Comparison of ENCODE assay signal across 8 cellular contexts in genomic region chr2:80238692-80239469, GRCh38.
DNase-seq lines count a peak whose midpoint lies in the region; ATAC-seq, FAIRE-seq and TF ChIP-seq lines count a peak whose summit lies in the region.

No MANE protein-coding gene starts in this region.

- no peak for TF ChIP-seq EP300 in neural cell (conservative IDR thresholded peaks at IDR 0.05; ENCODE audit: poor library complexity, severe bottlenecking)

- TF ChIP-seq CTCF in 22Rv1 (IDR thresholded peaks at IDR 0.05) (peak; percentile 88), endodermal cell (conservative IDR thresholded peaks at IDR 0.05) (peak; percentile 90), neural cell (IDR thresholded peaks at IDR 0.05; ENCODE audit: poor library complexity, severe bottlenecking) (peak; percentile 64)

- TF ChIP-seq RAD21 in neural cell (conservative IDR thresholded peaks at IDR 0.05): no peak

- H3K36me3 ChIP-seq in endodermal cell (ENCODE audit: control insufficient read depth, insufficient read depth, low read length): no peaks in the 10 kb centered on the region
- no peaks in the 10 kb centered on the region for H3K36me3 ChIP-seq in neural cell (ENCODE audit: insufficient read depth, low read length)

- no peaks in the 10 kb centered on the region for H4K20me1 ChIP-seq in neural cell (ENCODE audit: insufficient read depth)

- 55 to 66% methylated on average over 5 to 11 of the region's 11 CpGs for WGBS in endodermal cell (ENCODE audit: insufficient coverage in 1 of 2, insufficient read length in 1 of 2), 2 experiments

- no peaks in the 10 kb centered on the region for H3K27me3 Mint-ChIP-seq in endodermal cell (ENCODE audit: insufficient read depth)

- H3K9me3 ChIP-seq in endodermal cell (ENCODE audit: control insufficient read depth, low read length): no peaks in the 10 kb centered on the region
- H3K9me3 ChIP-seq in neural cell (ENCODE audit: low read length): no peaks in the 10 kb centered on the region

- H3K4me1 Mint-ChIP-seq in endodermal cell: peaks cover 14% of the 10 kb centered on the region

- H3K27me3 ChIP-seq in endodermal cell (ENCODE audit: control insufficient read depth, insufficient read depth, low read length, poor library complexity, severe bottlenecking) (no peaks in the 10 kb centered on the region), neural cell (ENCODE audit: insufficient read depth, low read depth, low read length) (no peaks in the 10 kb centered on the region)

- H3K4me2 ChIP-seq in neural cell (ENCODE audit: low read length): no peak overlapping the region

- H3K4me3 ChIP-seq in endodermal cell (ENCODE audit: low read length) (no peak overlapping the region), neural cell (ENCODE audit: low read length) (no peak overlapping the region)

- H3K9me3 Mint-ChIP-seq in endodermal cell: peaks cover 4% of the 10 kb centered on the region

- no peak for ATAC-seq in GM21723 (IDR thresholded peaks at IDR 0.05; ENCODE audit: unreplicated experiment)

- no peak for FAIRE-seq in GM19239 (lab: Jason Lieb, UNC)

- H2AFZ ChIP-seq in neural cell (ENCODE audit: low read depth, low read length): no peak overlapping the region

- no peaks in the 10 kb centered on the region for H3K36me3 Mint-ChIP-seq in endodermal cell (ENCODE audit: low read depth)

- H3K79me2 ChIP-seq in neural cell (replicated peaks; ENCODE audit: insufficient read depth, low read length): no peaks in the 10 kb centered on the region

- H3K4me1 ChIP-seq in endodermal cell (ENCODE audit: control insufficient read depth, insufficient read depth, low read length): peaks cover 7% of the 10 kb centered on the region

- peak; percentile 54 for DNase-seq in GM03348 (ENCODE audit: low spot score)
- DNase-seq in NCI-H526 treated with DMSO at 0.1 percent for 48 hours (lab: John Stamatoyannopoulos, UW): peak; percentile 6
- DNase-seq in endodermal cell: peak; percentile 84
- DNase-seq in NCI-H187 treated with DMSO at 0.1 percent for 48 hours (lab: John Stamatoyannopoulos, UW): no peak
- DNase-seq in GM19239 (ENCODE audit: insufficient read length, low spot score): no peak

- H3K27ac Mint-ChIP-seq in endodermal cell: no peak overlapping the region

- H3K27ac ChIP-seq in 22Rv1: no peak overlapping the region
- H3K27ac ChIP-seq in endodermal cell (ENCODE audit: low read depth, low read length): no peak overlapping the region
- H3K27ac ChIP-seq in neural cell (ENCODE audit: low read length): no peak overlapping the region

- no peaks in the 10 kb centered on the region for H3F3A ChIP-seq in neural cell (ENCODE audit: insufficient read depth, low read length, poor library complexity, severe bottlenecking)

- H3K9me2 ChIP-seq in neural cell (ENCODE audit: insufficient read depth, low read length): no peaks in the 10 kb centered on the region

- H3K9ac ChIP-seq in endodermal cell (ENCODE audit: extremely low read depth, low read length, poor library complexity, severe bottlenecking) (no peak overlapping the region), neural cell (ENCODE audit: low read length) (no peak overlapping the region)

- H3K4me3 Mint-ChIP-seq in endodermal cell: no peak overlapping the region

TF ChIP-seq in neural cell, 6 proteins besides CTCF, POLR2A, EP300 and RAD21:
- no peak for TF ChIP-seq POLR2AphosphoS5 (IDR thresholded peaks at IDR 0.05)
- peak; percentile 38 for TF ChIP-seq SMC3 (conservative IDR thresholded peaks at IDR 0.05; ENCODE audit: poor library complexity)

Comparison
In these comparisons a context has a peak if more than half of its experiments do, and no peak if none do; other contexts are left out.
1. DNase-seq: peak in GM03348 (single experiment), NCI-H526 treated with DMSO at 0.1 percent for 48 hours (single experiment) and endodermal cell (single experiment); none in NCI-H187 treated with DMSO at 0.1 percent for 48 hours (single experiment) and GM19239 (single experiment).
2. Peak in every context shown above with its lines, with median percentiles within 50 percentile points of each other: CTCF ChIP-seq.